In the genomic region with DNA sequence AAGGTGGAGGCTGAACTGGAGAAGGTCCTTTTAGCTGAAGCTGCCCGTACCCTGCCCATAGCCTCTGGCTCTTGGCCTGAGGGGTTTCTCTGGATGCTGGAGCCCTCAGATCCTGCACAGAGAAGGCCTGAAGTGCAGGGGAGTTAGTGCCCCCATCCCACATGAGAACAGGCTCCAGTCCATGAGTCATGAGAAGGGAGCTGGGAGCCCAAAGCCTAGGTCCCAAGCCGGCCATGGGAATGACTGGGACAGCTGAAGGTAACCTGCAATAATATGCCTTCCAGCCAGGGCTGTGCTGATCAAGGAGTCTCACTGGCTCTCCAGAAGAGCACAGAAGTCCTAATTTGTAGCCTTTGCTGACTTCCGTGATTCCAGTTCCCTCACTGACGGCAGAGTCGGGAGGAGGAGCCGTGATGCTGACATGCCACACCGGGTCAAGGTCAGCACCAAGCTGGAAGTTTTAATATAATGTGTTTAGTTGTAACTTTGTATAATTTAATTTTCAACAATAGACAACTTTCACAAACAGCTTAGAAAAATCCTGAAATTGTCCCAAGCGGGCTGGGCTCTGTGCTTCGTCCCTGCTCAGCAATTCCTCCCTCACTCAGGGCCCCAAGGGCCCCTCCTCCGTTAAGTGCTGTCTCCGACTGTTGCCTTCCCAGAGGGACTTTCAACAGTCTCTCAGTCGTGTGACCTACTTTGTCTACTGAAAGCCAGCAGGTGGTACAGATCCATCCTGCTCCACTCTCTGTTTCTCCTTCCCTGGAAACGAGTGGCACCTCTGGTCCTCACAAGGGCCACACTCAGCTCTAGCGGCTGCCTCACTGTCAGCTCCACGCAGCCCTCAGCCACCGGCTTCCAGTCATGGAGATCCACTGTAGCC, we compare ENCODE assay signal across 1 cellular context.
TF ChIP-seq lines count a peak whose summit lies in the region.

No MANE protein-coding gene starts in this region.

TF ChIP-seq in GM23338, 12 proteins besides CTCF, POLR2A, EP300 and RAD21 (continued from another document):
- TF ChIP-seq, protein P1, sequence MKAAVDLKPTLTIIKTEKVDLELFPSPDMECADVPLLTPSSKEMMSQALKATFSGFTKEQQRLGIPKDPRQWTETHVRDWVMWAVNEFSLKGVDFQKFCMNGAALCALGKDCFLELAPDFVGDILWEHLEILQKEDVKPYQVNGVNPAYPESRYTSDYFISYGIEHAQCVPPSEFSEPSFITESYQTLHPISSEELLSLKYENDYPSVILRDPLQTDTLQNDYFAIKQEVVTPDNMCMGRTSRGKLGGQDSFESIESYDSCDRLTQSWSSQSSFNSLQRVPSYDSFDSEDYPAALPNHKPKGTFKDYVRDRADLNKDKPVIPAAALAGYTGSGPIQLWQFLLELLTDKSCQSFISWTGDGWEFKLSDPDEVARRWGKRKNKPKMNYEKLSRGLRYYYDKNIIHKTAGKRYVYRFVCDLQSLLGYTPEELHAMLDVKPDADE (IDR thresholded peaks at IDR 0.05) = no peak
